Comparison of ENCODE assay signal across 28 cellular contexts in genomic region chr7:50706469-50706937, GRCh38.
DNase-seq lines count a peak whose midpoint lies in the region; ATAC-seq, FAIRE-seq and TF ChIP-seq lines count a peak whose summit lies in the region.
"Had no signal": no experiment of that assay in that cellular context is flagged by ENCODE, and none has a peak within 500 bp of the region (broad histone marks: within the 10 kb centered on the region; RNA-seq: fewer than 3 reads in every experiment).

No MANE protein-coding gene starts in this region.

- H3K9me3 Mint-ChIP-seq in activated naive CD4-positive, alpha-beta T cell treated with anti-CD3 and anti-CD28 coated beads, Interleukin-2, amount 50 U/mL, for 72 hours: no peaks in the 10 kb centered on the region
- H3K9me3 Mint-ChIP-seq: brain; CD4-positive, CD25-positive, alpha-beta regulatory T cell; neural progenitor cell had no signal

- peaks cover 10% of the 10 kb centered on the region for H3K36me3 ChIP-seq in RWPE2 (ENCODE audit: low read depth)
- H3K36me3 ChIP-seq in pancreas: peaks cover 0 to 22% (median 2%) of the 10 kb centered on the region in 3 donors
- H3K36me3 ChIP-seq in spleen: peaks cover 0 to 41% (median 0%) of the 10 kb centered on the region in 6 donors
- H3K36me3 ChIP-seq: esophagus squamous epithelium, neural progenitor cell, SJCRH30, vagina had no signal

- no peak for FAIRE-seq in pancreas (lab: Jason Lieb, UNC)
- FAIRE-seq: islet of Langerhans, small intestine had no signal

- 64 to 67% methylated on average over 5 of the region's 5 CpGs for WGBS in pancreas, 2 donors
- 72 to 73% methylated on average over 5 of the region's 5 CpGs for WGBS in lower leg skin, 2 donors
- 88 to 98% (median 94%) methylated on average over 5 of the region's 5 CpGs for WGBS in spleen, 5 donors

- ATAC-seq in RWPE2 (ENCODE audit: low read depth): peak; percentile 80
- peak in 3 of 4 donors; percentile 12 to 39 (median 24) for ATAC-seq in pancreas
- no peak for ATAC-seq in activated naive CD4-positive, alpha-beta T cell treated with anti-CD3 and anti-CD28 coated beads, Interleukin-2, amount 50 U/mL, for 72 hours
- ATAC-seq: Panc1 had no signal

- no peak for TF ChIP-seq POLR2A in lower leg skin (IDR thresholded peaks at IDR 0.05)
- TF ChIP-seq POLR2A in spleen (IDR thresholded peaks at IDR 0.05): no peak

- peak; percentile 7 for DNase-seq in ELR (ENCODE audit: low read depth)
- DNase-seq in RWPE2 (ENCODE audit: low spot score): no peak
- peak; percentile 27 for DNase-seq in fibroblast of villous mesenchyme (ENCODE audit: low read depth)
- no peak for DNase-seq in pancreas
- no peak for DNase-seq in activated naive CD4-positive, alpha-beta T cell treated with anti-CD3 and anti-CD28 coated beads, Interleukin-2, amount 50 U/mL, for 72 hours (ENCODE audit: low spot score in 2 of 2)
- DNase-seq in activated CD8-positive, alpha-beta memory T cell treated with anti-CD3 and anti-CD28 coated beads for 24 hours: no peak
- no peak for DNase-seq in lower leg skin (ENCODE audit: low spot score in 2 of 2)
- DNase-seq in spleen: no peak
- DNase-seq: activated gamma-delta T cell treated with Interleukin-2 at 50 U/mL for 16 hours; activated T-cell treated with anti-CD3 and anti-CD28 coated beads, Interleukin-2, amount 50 U/mL, for 1 hour; CD4-positive, CD25-positive, alpha-beta regulatory T cell; effector memory CD4-positive, alpha-beta T cell; esophagus squamous epithelium; KG1; NCI-H1436 treated with DMSO at 0.1 percent for 48 hours; NCI-H2171; NCI-H524 treated with DMSO at 0.1 percent for 48 hours; NK-92 treated with Interleukin-12 subunit alpha and Interleukin-12 subunit beta, amount 100 ng/mL, for 24 hours; SJCRH30; small intestine; stimulated activated CD4-positive, alpha-beta T cell treated with anti-CD3 and anti-CD28 coated beads, Interleukin-2, amount 100 ng/mL, for 24 hours; T-helper 1 cell had no signal

- H3K4me3 ChIP-seq in RWPE2 (ENCODE audit: severe bottlenecking) (no peak overlapping the region), fibroblast of villous mesenchyme (ENCODE audit: low read depth, low read length) (no peak overlapping the region), pancreas (no peak overlapping the region), lower leg skin (ENCODE audit: low read depth, poor library complexity, severe bottlenecking) (no peak overlapping the region), spleen (no peak overlapping the region)
- H3K4me3 ChIP-seq: esophagus squamous epithelium, lung, neural progenitor cell, SJCRH30, vagina had no signal

- intact Hi-C loops in pancreas (cut with DNase I): no loop called here
- intact Hi-C loops in lower leg skin (cut with DNase I; ENCODE audit: low total_unique reads): no loop called here
- intact Hi-C loops in spleen (cut with DNase I; ENCODE audit: low total_unique reads): no loop called here

- H3K36me3 Mint-ChIP-seq in activated naive CD4-positive, alpha-beta T cell treated with anti-CD3 and anti-CD28 coated beads, Interleukin-2, amount 50 U/mL, for 72 hours: no peaks in the 10 kb centered on the region
- H3K36me3 Mint-ChIP-seq: CD4-positive, CD25-positive, alpha-beta regulatory T cell had no signal

- no peaks in the 10 kb centered on the region for H3K27me3 ChIP-seq in RWPE2 (ENCODE audit: insufficient read depth, poor library complexity, severe bottlenecking)
- H3K27me3 ChIP-seq in pancreas: no peaks in the 10 kb centered on the region
- no peaks in the 10 kb centered on the region for H3K27me3 ChIP-seq in spleen (replicated peaks in 1 of 7)
- H3K27me3 ChIP-seq: esophagus squamous epithelium, neural progenitor cell, vagina had no signal

- no peak overlapping the region for H3K27ac Mint-ChIP-seq in activated naive CD4-positive, alpha-beta T cell treated with anti-CD3 and anti-CD28 coated beads, Interleukin-2, amount 50 U/mL, for 72 hours
- H3K27ac Mint-ChIP-seq: CD4-positive, CD25-positive, alpha-beta regulatory T cell; neural progenitor cell had no signal

- H3K9me3 ChIP-seq in RWPE2 (ENCODE audit: severe bottlenecking): no peaks in the 10 kb centered on the region
- H3K9me3 ChIP-seq in pancreas: no peaks in the 10 kb centered on the region
- H3K9me3 ChIP-seq in spleen: no peaks in the 10 kb centered on the region
- H3K9me3 ChIP-seq: esophagus squamous epithelium, SJCRH30, vagina had no signal

- H3K4me1 ChIP-seq in RWPE2 (ENCODE audit: insufficient read depth, poor library complexity, severe bottlenecking) (peaks cover 24% of the 10 kb centered on the region), pancreas (peaks cover 23 to 53% (median 34%) of the 10 kb centered on the region in 3 donors), spleen (peaks cover 0 to 23% (median 3%) of the 10 kb centered on the region in 6 donors)
- H3K4me1 ChIP-seq: SJCRH30 had no signal

- TF ChIP-seq CTCF in RWPE2 (IDR thresholded peaks at IDR 0.05; ENCODE audit: poor library complexity, severe bottlenecking) (no peak), fibroblast of villous mesenchyme (IDR thresholded peaks at IDR 0.05; ENCODE audit: insufficient read depth, low read depth, low read length) (no peak), pancreas (IDR thresholded peaks at IDR 0.05) (no peak), lower leg skin (IDR thresholded peaks at IDR 0.05) (no peak), spleen (IDR thresholded peaks at IDR 0.05 in 8 of 11, conservative IDR thresholded peaks at IDR 0.05 in 3 of 11) (no peak)

- H3K27ac ChIP-seq in RWPE2 (ENCODE audit: poor library complexity, severe bottlenecking) (peak overlapping the region; percentile 14), pancreas (peak overlapping the region in 1 of 4 donors; percentile 46), spleen (no peak overlapping the region)
- H3K27ac ChIP-seq: esophagus squamous epithelium, neural progenitor cell, SJCRH30 had no signal

Comparison
In these comparisons a context has a peak if more than half of its experiments do, and no peak if none do; other contexts are left out.
1. DNase-seq: peak in ELR (single experiment) and fibroblast of villous mesenchyme (single experiment); none in RWPE2 (single experiment), pancreas (0 of 6), activated naive CD4-positive, alpha-beta T cell treated with anti-CD3 and anti-CD28 coated beads, Interleukin-2, amount 50 U/mL, for 72 hours (0 of 2), activated CD8-positive, alpha-beta memory T cell treated with anti-CD3 and anti-CD28 coated beads for 24 hours (single experiment), lower leg skin (0 of 2) and spleen (single experiment).
2. ATAC-seq: peak in RWPE2 (single experiment) and pancreas (3 of 4); none in activated naive CD4-positive, alpha-beta T cell treated with anti-CD3 and anti-CD28 coated beads, Interleukin-2, amount 50 U/mL, for 72 hours (0 of 2).